Comparison of ENCODE assay signal across 1 cellular context in the genomic region with DNA sequence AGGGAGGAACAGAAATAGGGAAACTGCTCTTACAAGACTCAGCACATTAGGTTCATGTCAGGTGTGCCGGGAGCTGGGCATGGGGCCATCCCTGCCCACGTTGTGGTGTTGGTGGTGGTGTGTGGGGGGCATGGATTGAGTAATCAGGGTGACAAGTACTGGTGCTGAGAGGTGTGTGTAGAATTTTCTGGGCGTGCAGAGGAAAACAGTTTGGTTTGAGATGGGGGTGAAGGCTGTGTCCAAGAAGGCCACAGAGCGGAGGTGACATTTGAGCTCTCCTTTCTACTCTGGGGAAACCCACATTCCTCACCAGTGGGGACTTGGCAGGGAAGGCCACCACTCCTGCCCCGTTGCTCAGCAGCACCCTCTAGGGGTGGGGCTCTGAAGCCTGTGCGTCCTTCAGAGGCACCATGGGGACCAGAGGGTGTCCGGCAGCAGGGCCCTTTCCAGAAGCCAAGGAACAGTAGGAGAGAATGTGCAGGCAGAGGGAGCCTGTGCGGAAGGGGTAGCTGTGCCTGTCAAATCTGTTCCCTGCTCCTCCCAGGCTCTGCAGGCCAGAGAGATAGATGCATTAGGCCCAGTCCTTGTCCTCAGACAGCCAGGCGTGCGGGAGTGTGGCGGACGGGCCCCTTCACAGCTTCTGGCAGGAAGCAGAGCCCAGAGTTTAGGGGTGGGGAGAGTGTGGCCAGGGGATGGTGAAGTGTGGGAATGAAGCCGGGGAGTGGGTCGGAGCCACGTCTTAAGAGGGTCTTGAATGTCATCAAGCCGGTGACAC.
TF ChIP-seq lines count a peak whose summit lies in the region.

No MANE protein-coding gene starts in this region.

TF ChIP-seq in K562, 482 proteins besides CTCF, POLR2A, EP300 and RAD21 (continued from another document and continues in another):
- TF ChIP-seq PKNOX1 (IDR thresholded peaks at IDR 0.05) (peak; percentile 24; the same call in 1 of the 2 replicates), KDM4B (IDR thresholded peaks at IDR 0.05; ENCODE audit: borderline replicate concordance in 2 of 2, low read depth in 1 of 2) (peak in 1 of 2 experiments; percentile 68; a peak in 1 of 4 replicates), ATF3 (IDR thresholded peaks at IDR 0.05) (no peak), ATF3 (CRISPR knock-in tag; conservative IDR thresholded peaks at IDR 0.05) (no peak), STAT5A (IDR thresholded peaks at IDR 0.05; ENCODE audit: borderline replicate concordance, low read length) (no peak), FUS (optimal IDR thresholded peaks at IDR 0.05; ENCODE audit: low read depth, low read length) (no peak), DMBX1 (CRISPR knock-in tag; IDR thresholded peaks at IDR 0.05; ENCODE audit: borderline replicate concordance) (peak; percentile 74; the same call in 1 of the 2 replicates), FOXP1 (CRISPR knock-in tag; IDR thresholded peaks at IDR 0.05) (0 out of 2 replicates have a peak, but pooled peaks have one; percentile 33), PRPF4 (IDR thresholded peaks at IDR 0.05; ENCODE audit: insufficient read depth, low read depth, low read length, poor library complexity, severe bottlenecking) (no peak), ID3 (CRISPR knock-in tag; IDR thresholded peaks at IDR 0.05) (no peak), ID3 (tag; IDR thresholded peaks at IDR 0.05) (no peak; the same call in 1 of the 2 replicates), NFXL1 (CRISPR knock-in tag; IDR thresholded peaks at IDR 0.05) (0 out of 2 replicates have a peak, but pooled peaks have one; percentile 49), ZNF175 (CRISPR knock-in tag; IDR thresholded peaks at IDR 0.05; ENCODE audit: low read depth) (no peak), HMGN3 (IDR thresholded peaks at IDR 0.05; ENCODE audit: borderline replicate concordance, extremely low read depth, insufficient read length, low read depth, low read length) (no peak), PHB (CRISPR knock-in tag; IDR thresholded peaks at IDR 0.05) (no peak), NFATC3 (IDR thresholded peaks at IDR 0.05) (no peak), SMAD2 (IDR thresholded peaks at IDR 0.05; ENCODE audit: low read depth, low read length) (no peak), CHAMP1 (IDR thresholded peaks at IDR 0.05) (no peak), ZNF431 (CRISPR knock-in tag; IDR thresholded peaks at IDR 0.05) (no peak; the same call in 1 of the 2 replicates), CBX3 (IDR thresholded peaks at IDR 0.05; ENCODE audit: borderline replicate concordance in 1 of 2, low read length in 2 of 2) (peak in 1 of 2 experiments; percentile 32; a peak in 1 of 3 replicates), NFYB (IDR thresholded peaks at IDR 0.05; ENCODE audit: extremely low read depth, insufficient read length) (no peak), IRF1 (CRISPR knock-in tag; IDR thresholded peaks at IDR 0.05; ENCODE audit: borderline replicate concordance) (no peak), CBX8 (IDR thresholded peaks at IDR 0.05; ENCODE audit: borderline replicate concordance, extremely low read depth, low read depth, low read length, poor library complexity, severe bottlenecking) (no peak), ZNF551 (CRISPR knock-in tag; IDR thresholded peaks at IDR 0.05) (no peak), CEBPG (CRISPR knock-in tag; IDR thresholded peaks at IDR 0.05) (peak; percentile 25; the same call in 1 of the 2 replicates), CEBPG (tag; conservative IDR thresholded peaks at IDR 0.05 in 1 of 2, IDR thresholded peaks at IDR 0.05 in 1 of 2) (no peak), KAT7 (CRISPR knock-in tag; IDR thresholded peaks at IDR 0.05; ENCODE audit: borderline replicate concordance) (no peak), BRF1 (IDR thresholded peaks at IDR 0.05; ENCODE audit: borderline replicate concordance, extremely low read depth, insufficient read length) (no peak), ATF6 (CRISPR knock-in tag; IDR thresholded peaks at IDR 0.05) (no peak), LEF1 (IDR thresholded peaks at IDR 0.05) (no peak), CBFB (CRISPR knock-in tag; IDR thresholded peaks at IDR 0.05) (no peak), FOXJ3 (CRISPR knock-in tag; IDR thresholded peaks at IDR 0.05) (no peak)
- TF ChIP-seq, protein P1, sequence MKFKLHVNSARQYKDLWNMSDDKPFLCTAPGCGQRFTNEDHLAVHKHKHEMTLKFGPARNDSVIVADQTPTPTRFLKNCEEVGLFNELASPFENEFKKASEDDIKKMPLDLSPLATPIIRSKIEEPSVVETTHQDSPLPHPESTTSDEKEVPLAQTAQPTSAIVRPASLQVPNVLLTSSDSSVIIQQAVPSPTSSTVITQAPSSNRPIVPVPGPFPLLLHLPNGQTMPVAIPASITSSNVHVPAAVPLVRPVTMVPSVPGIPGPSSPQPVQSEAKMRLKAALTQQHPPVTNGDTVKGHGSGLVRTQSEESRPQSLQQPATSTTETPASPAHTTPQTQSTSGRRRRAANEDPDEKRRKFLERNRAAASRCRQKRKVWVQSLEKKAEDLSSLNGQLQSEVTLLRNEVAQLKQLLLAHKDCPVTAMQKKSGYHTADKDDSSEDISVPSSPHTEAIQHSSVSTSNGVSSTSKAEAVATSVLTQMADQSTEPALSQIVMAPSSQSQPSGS (CRISPR knock-in tag; IDR thresholded peaks at IDR 0.05), result no peak
- TF ChIP-seq, protein P2, sequence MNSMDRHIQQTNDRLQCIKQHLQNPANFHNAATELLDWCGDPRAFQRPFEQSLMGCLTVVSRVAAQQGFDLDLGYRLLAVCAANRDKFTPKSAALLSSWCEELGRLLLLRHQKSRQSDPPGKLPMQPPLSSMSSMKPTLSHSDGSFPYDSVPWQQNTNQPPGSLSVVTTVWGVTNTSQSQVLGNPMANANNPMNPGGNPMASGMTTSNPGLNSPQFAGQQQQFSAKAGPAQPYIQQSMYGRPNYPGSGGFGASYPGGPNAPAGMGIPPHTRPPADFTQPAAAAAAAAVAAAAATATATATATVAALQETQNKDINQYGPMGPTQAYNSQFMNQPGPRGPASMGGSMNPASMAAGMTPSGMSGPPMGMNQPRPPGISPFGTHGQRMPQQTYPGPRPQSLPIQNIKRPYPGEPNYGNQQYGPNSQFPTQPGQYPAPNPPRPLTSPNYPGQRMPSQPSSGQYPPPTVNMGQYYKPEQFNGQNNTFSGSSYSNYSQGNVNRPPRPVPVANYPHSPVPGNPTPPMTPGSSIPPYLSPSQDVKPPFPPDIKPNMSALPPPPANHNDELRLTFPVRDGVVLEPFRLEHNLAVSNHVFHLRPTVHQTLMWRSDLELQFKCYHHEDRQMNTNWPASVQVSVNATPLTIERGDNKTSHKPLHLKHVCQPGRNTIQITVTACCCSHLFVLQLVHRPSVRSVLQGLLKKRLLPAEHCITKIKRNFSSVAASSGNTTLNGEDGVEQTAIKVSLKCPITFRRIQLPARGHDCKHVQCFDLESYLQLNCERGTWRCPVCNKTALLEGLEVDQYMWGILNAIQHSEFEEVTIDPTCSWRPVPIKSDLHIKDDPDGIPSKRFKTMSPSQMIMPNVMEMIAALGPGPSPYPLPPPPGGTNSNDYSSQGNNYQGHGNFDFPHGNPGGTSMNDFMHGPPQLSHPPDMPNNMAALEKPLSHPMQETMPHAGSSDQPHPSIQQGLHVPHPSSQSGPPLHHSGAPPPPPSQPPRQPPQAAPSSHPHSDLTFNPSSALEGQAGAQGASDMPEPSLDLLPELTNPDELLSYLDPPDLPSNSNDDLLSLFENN (IDR thresholded peaks at IDR 0.05; ENCODE audit: low read depth in 2 of 2, low read length in 2 of 2), result 0 out of 4 replicates have a peak, but pooled peaks of 1 of the 2 experiments have one; percentile 47
- TF ChIP-seq, protein P3, sequence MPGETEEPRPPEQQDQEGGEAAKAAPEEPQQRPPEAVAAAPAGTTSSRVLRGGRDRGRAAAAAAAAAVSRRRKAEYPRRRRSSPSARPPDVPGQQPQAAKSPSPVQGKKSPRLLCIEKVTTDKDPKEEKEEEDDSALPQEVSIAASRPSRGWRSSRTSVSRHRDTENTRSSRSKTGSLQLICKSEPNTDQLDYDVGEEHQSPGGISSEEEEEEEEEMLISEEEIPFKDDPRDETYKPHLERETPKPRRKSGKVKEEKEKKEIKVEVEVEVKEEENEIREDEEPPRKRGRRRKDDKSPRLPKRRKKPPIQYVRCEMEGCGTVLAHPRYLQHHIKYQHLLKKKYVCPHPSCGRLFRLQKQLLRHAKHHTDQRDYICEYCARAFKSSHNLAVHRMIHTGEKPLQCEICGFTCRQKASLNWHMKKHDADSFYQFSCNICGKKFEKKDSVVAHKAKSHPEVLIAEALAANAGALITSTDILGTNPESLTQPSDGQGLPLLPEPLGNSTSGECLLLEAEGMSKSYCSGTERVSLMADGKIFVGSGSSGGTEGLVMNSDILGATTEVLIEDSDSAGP (CRISPR knock-in tag; IDR thresholded peaks at IDR 0.05), result 0 out of 2 replicates have a peak, but pooled peaks have one; percentile 17
- TF ChIP-seq, protein P4, sequence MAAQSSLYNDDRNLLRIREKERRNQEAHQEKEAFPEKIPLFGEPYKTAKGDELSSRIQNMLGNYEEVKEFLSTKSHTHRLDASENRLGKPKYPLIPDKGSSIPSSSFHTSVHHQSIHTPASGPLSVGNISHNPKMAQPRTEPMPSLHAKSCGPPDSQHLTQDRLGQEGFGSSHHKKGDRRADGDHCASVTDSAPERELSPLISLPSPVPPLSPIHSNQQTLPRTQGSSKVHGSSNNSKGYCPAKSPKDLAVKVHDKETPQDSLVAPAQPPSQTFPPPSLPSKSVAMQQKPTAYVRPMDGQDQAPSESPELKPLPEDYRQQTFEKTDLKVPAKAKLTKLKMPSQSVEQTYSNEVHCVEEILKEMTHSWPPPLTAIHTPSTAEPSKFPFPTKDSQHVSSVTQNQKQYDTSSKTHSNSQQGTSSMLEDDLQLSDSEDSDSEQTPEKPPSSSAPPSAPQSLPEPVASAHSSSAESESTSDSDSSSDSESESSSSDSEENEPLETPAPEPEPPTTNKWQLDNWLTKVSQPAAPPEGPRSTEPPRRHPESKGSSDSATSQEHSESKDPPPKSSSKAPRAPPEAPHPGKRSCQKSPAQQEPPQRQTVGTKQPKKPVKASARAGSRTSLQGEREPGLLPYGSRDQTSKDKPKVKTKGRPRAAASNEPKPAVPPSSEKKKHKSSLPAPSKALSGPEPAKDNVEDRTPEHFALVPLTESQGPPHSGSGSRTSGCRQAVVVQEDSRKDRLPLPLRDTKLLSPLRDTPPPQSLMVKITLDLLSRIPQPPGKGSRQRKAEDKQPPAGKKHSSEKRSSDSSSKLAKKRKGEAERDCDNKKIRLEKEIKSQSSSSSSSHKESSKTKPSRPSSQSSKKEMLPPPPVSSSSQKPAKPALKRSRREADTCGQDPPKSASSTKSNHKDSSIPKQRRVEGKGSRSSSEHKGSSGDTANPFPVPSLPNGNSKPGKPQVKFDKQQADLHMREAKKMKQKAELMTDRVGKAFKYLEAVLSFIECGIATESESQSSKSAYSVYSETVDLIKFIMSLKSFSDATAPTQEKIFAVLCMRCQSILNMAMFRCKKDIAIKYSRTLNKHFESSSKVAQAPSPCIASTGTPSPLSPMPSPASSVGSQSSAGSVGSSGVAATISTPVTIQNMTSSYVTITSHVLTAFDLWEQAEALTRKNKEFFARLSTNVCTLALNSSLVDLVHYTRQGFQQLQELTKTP (IDR thresholded peaks at IDR 0.05; ENCODE audit: low read depth in 1 of 2, partially characterized antibody in 2 of 2), result peak in 1 of 2 experiments; percentile 25
